In genomic region chr4:2834001-2834921, GRCh38 we compare ENCODE assay signal across 13 cellular contexts. TPM values are rescaled to one million over a fixed set of nuclear protein-coding genes. Genes with fewer than 3 reads are reported as not detected.
A peak's percentile ranks its signal among the peaks of the same experiment; 100 is the strongest.
DNase-seq lines count a peak whose midpoint lies in the region; ATAC-seq, FAIRE-seq and TF ChIP-seq lines count a peak whose summit lies in the region.
"Had no signal": no experiment of that assay in that cellular context is flagged by ENCODE, and none has a peak within 500 bp of the region (broad histone marks: within the 10 kb centered on the region; RNA-seq: fewer than 3 reads in every experiment).

No MANE protein-coding gene starts in this region.

- H3K79me2 ChIP-seq in K562 (ENCODE audit: control insufficient read depth, insufficient read depth, low read length): no peaks in the 10 kb centered on the region
- H3K79me2 ChIP-seq: parathyroid adenoma had no signal

- WGBS in K562 (ENCODE audit: insufficient coverage, low coverage, missing lambda C conversion rate): 83% methylated on average over 11 of the region's 13 CpGs

- FAIRE-seq in K562 (lab: Jason Lieb, UNC): no peak
- no peak for FAIRE-seq in H54 (lab: Jason Lieb, UNC)

- peaks cover 19% of the 10 kb centered on the region for H3K36me3 Mint-ChIP-seq in CD4-positive, alpha-beta T cell (ENCODE audit: low read depth)
- H3K36me3 Mint-ChIP-seq in naive thymus-derived CD8-positive, alpha-beta T cell: peaks cover 0 to 16% (median 0%) of the 10 kb centered on the region in 3 donors

- H3K4me3 ChIP-seq in H7 (ENCODE audit: insufficient read depth, low read depth, low read length) (no peak overlapping the region), K562 (no peak overlapping the region)
- H3K4me3 ChIP-seq: colonic mucosa, tibial nerve had no signal

- no peaks in the 10 kb centered on the region for H3K9me3 ChIP-seq in CD4-positive, alpha-beta T cell (ENCODE audit: control insufficient read depth, low read length)
- no peaks in the 10 kb centered on the region for H3K9me3 ChIP-seq in K562 (replicated peaks; ENCODE audit: control insufficient read depth, insufficient read depth, low read depth, low read length)
- H3K9me3 ChIP-seq: colonic mucosa, tibial nerve had no signal

- no peak for TF ChIP-seq EP300 in K562 (IDR thresholded peaks at IDR 0.05; ENCODE audit: low read length)

- DNase-seq in CD4-positive, alpha-beta T cell: no peak
- peak; percentile 37 for DNase-seq in H7
- DNase-seq in K562 (ENCODE audit: extremely low read depth in 1 of 4, low spot score in 3 of 4): no peak
- peak in 2 of 10 donors; percentile 3 to 16 for DNase-seq in naive thymus-derived CD8-positive, alpha-beta T cell
- DNase-seq in H54 (ENCODE audit: insufficient read length, low spot score): no peak
- no peak for DNase-seq in stimulated activated CD8-positive, alpha-beta memory T cell treated with anti-CD3 and anti-CD28 coated beads, Interleukin-4, amount 100 ng/mL, for 48 hours
- DNase-seq in amygdala (lab: John Stamatoyannopoulos, UW): no peak
- DNase-seq: colonic mucosa, kidney glomerular epithelial cell, NCI-H1105 had no signal

- no peaks in the 10 kb centered on the region for H3K27me3 ChIP-seq in CD4-positive, alpha-beta T cell (ENCODE audit: control insufficient read depth, insufficient read depth, low read length)
- H3K27me3 ChIP-seq in H7 (ENCODE audit: control insufficient read depth, insufficient read depth, low read length) (no peaks in the 10 kb centered on the region), K562 (ENCODE audit: control insufficient read depth in 2 of 2, insufficient read depth in 2 of 2, low read length in 2 of 2) (no peaks in the 10 kb centered on the region)
- H3K27me3 ChIP-seq: colonic mucosa, tibial nerve had no signal

- H3K9me1 ChIP-seq in K562 (ENCODE audit: control insufficient read depth, insufficient read depth, low read length): no peaks in the 10 kb centered on the region

- no peak for TF ChIP-seq POLR2A in K562 (conservative IDR thresholded peaks at IDR 0.05)
- TF ChIP-seq POLR2A in H54 (IDR thresholded peaks at IDR 0.05; ENCODE audit: low read depth, low read length): no peak

- H3K27ac ChIP-seq in CD4-positive, alpha-beta T cell (ENCODE audit: low read depth, low read length): peak overlapping the region; percentile 37
- H3K27ac ChIP-seq in K562 (ENCODE audit: extremely low read depth, low read depth, low read length): no peak overlapping the region
- H3K27ac ChIP-seq: colonic mucosa, parathyroid adenoma had no signal

- no peaks in the 10 kb centered on the region for H4K20me1 ChIP-seq in K562 (replicated peaks; ENCODE audit: control insufficient read depth, insufficient read depth, low read length)

- H3K4me1 Mint-ChIP-seq in CD4-positive, alpha-beta T cell (ENCODE audit: low read depth): peaks cover 39% of the 10 kb centered on the region
- peaks cover 18 to 68% (median 46%) of the 10 kb centered on the region in 4 donors for H3K4me1 Mint-ChIP-seq in naive thymus-derived CD8-positive, alpha-beta T cell

- peaks cover 14% of the 10 kb centered on the region for H3K36me3 ChIP-seq in H7 (replicated peaks; ENCODE audit: control insufficient read depth, insufficient read depth, low read length)
- H3K36me3 ChIP-seq in K562 (ENCODE audit: control insufficient read depth, insufficient read depth, low read length): no peaks in the 10 kb centered on the region

- CTCF ChIA-PET in CD4-positive, alpha-beta T cell (lab: Charles Lee): no interaction called here
- CTCF ChIA-PET in K562 (lab: Yijun Ruan, JAX; ENCODE audit: low intra/inter-chr PET ratio): no interaction called here

- no TSS peak for BruUV-seq in K562 (replicated peaks; lab: Mats Ljungman, UMichigan)

- peak overlapping the region; percentile 38 for H3K4me3 Mint-ChIP-seq in CD4-positive, alpha-beta T cell
- peak overlapping the region in 7 of 10 donors; percentile 6 to 78 (median 61) for H3K4me3 Mint-ChIP-seq in naive thymus-derived CD8-positive, alpha-beta T cell

- POLR2A ChIA-PET in CD4-positive, alpha-beta T cell (lab: Charles Lee): interaction anchor here (0.6 to 2.1 kb wide), 5 partner anchors 16 to 101 kb away, joined by 3 to 6 read pairs (median 4); no protein-coding TSS in a partner anchor
- POLR2A ChIA-PET in K562 (lab: Yijun Ruan, JAX): interaction anchor here (0.6 to 1.1 kb wide), 3 partner anchors 9 to 964 kb away, joined by 3 to 4 read pairs (median 4); no protein-coding TSS in a partner anchor
- POLR2A ChIA-PET in naive thymus-derived CD8-positive, alpha-beta T cell (lab: Charles Lee): interaction anchor here (0.6 to 6.4 kb wide), 6 partner anchors 9 to 89 kb away, joined by 3 to 62 read pairs (median 4); partner anchors contain the start of gene ADD1

- no peak for TF ChIP-seq CTCF in CD4-positive, alpha-beta T cell (IDR thresholded peaks at IDR 0.05)
- no peak for TF ChIP-seq CTCF in K562 (IDR thresholded peaks at IDR 0.05 in 2 of 3, conservative IDR thresholded peaks at IDR 0.05 in 1 of 3; ENCODE audit: insufficient read depth in 2 of 3, low read depth in 1 of 3, low read length in 3 of 3)

- no peak overlapping the region for H3K9ac ChIP-seq in K562 (ENCODE audit: insufficient read depth in 1 of 2, low read depth in 2 of 2, low read length in 2 of 2)
- H3K9ac ChIP-seq: parathyroid adenoma had no signal

- H3K4me1 ChIP-seq in K562 (replicated peaks in 1 of 2; ENCODE audit: control insufficient read depth in 2 of 2, insufficient read depth in 2 of 2, low read length in 2 of 2): peaks cover 6 to 65% of the 10 kb centered on the region in 2 experiments; a peak in 3 of 5 replicates
- H3K4me1 ChIP-seq: colonic mucosa, parathyroid adenoma had no signal

- intact Hi-C loops in CD4-positive, alpha-beta T cell (cut with DNase I, micrococcal nuclease): no loop called here
- intact Hi-C loops in K562 (cut with micrococcal nuclease): no loop called here

- no peak overlapping the region for H3K4me2 ChIP-seq in K562 (ENCODE audit: insufficient read depth, low read length)

- H3K27ac Mint-ChIP-seq in CD4-positive, alpha-beta T cell: peak overlapping the region; percentile 80
- peak overlapping the region in 9 of 10 donors; percentile 38 to 92 (median 88) for H3K27ac Mint-ChIP-seq in naive thymus-derived CD8-positive, alpha-beta T cell

- H2AFZ ChIP-seq in K562 (ENCODE audit: low read depth, low read length): no peak overlapping the region
- H2AFZ ChIP-seq: parathyroid adenoma had no signal

- ATAC-seq in CD4-positive, alpha-beta T cell (ENCODE audit: poor library complexity): no peak
- peak; percentile 9 for ATAC-seq in K562
- no peak for ATAC-seq in naive thymus-derived CD8-positive, alpha-beta T cell
- ATAC-seq in GM21717 (IDR thresholded peaks at IDR 0.05; ENCODE audit: unreplicated experiment): no peak

- no peaks in the 10 kb centered on the region for H3K27me3 Mint-ChIP-seq in CD4-positive, alpha-beta T cell
- H3K27me3 Mint-ChIP-seq in naive thymus-derived CD8-positive, alpha-beta T cell: no peaks in the 10 kb centered on the region

- TF ChIP-seq RAD21 in K562 (CRISPR knock-in tag; conservative IDR thresholded peaks at IDR 0.05 in 1 of 2, IDR thresholded peaks at IDR 0.05 in 1 of 2): no peak

- in situ Hi-C loops in K562 (cut with MboI): no loop called here

- H3K9me3 Mint-ChIP-seq in CD4-positive, alpha-beta T cell: no peaks in the 10 kb centered on the region
- no peaks in the 10 kb centered on the region for H3K9me3 Mint-ChIP-seq in naive thymus-derived CD8-positive, alpha-beta T cell

RNA-seq across cellular contexts. Expression of gene ADD1, which starts 9.4 kb away (rescaled TPM):
- 100 to 1,000 TPM; 153 TPM for total RNA-seq in CD4-positive, alpha-beta T cell
- 201 and 224 TPM in 2 replicates for total RNA-seq in H7 (2014; rRNA removed; shearing (Covaris generic))
- total RNA-seq in K562 (2011; cell fraction: chromatin; rRNA removed; ENCODE audit: low replicate concordance): 289 and 338 TPM in 2 replicates
- 122 and 133 TPM in 2 replicates for total RNA-seq in K562 (2011; cell fraction: nucleolus; rRNA removed)
- 186 and 236 TPM in 2 replicates for total RNA-seq in K562 (2011; cell fraction: nucleoplasm; rRNA removed)
- total RNA-seq in K562 (2014; rRNA removed): 104 and 140 TPM in 2 replicates
- 67.1 and 80.8 TPM in 2 replicates for total RNA-seq in K562 (2014; rRNA removed; fragmentation: Illumina TruSeq; extraction: Trizol)
- 74.0 and 76.9 TPM in 2 replicates for total RNA-seq in K562 (2015; rRNA removed; fragmentation: Illumina TruSeq; extraction: Trizol)
- 145 and 153 TPM in 2 replicates for total RNA-seq in K562 (2021)
- 72.4 and 77.0 TPM in 2 replicates for polyA plus RNA-seq in K562 (2011; rRNA removed)
- 85.9 and 111 TPM in 2 replicates for polyA plus RNA-seq in K562 (2011; cell fraction: cytosol; rRNA removed)
- polyA plus RNA-seq in K562 (2011; cell fraction: nucleus; rRNA removed): 164 and 189 TPM in 2 replicates
- 141 and 159 TPM in 2 replicates for polyA plus RNA-seq in K562 (2012)
- polyA plus RNA-seq in K562 (2014; fragmentation: Illumina TruSeq; extraction: Trizol): 99.7 and 110 TPM in 2 replicates
- polyA plus RNA-seq in K562 (2014; fragmentation: Nextera tagmentation; extraction: Ambion mirVana): 10 to 100 TPM; 17.5 to 20.7 TPM
- 87.7 and 121 TPM in 2 replicates for polyA plus RNA-seq in K562 (2014; rRNA removed)
- polyA minus RNA-seq in K562 (2011; rRNA and poly(A)+ RNA removed): 65.9 and 67.4 TPM in 2 replicates
- 46.7 and 62.1 TPM in 2 replicates for polyA minus RNA-seq in K562 (2011; cell fraction: cytosol; rRNA and poly(A)+ RNA removed)
- 57.5 and 58.6 TPM in 2 replicates for polyA minus RNA-seq in K562 (2011; cell fraction: nucleus; rRNA and poly(A)+ RNA removed)
- total RNA-seq in naive thymus-derived CD8-positive, alpha-beta T cell: 100 to 1,000 TPM; 302 to 309 TPM
- polyA plus RNA-seq in naive thymus-derived CD8-positive, alpha-beta T cell: 100 to 1,000 TPM; 129 to 151 (median 150) TPM

RNA-seq across cellular contexts. Expression of gene SH3BP2, which starts 41.4 kb away (rescaled TPM):
- 10 to 100 TPM; 30.1 to 30.5 TPM for total RNA-seq in CD4-positive, alpha-beta T cell
- total RNA-seq in H7 (2014; rRNA removed; shearing (Covaris generic)): 20.4 and 35.5 TPM in 2 replicates
- total RNA-seq in K562 (2011; cell fraction: chromatin; rRNA removed; ENCODE audit: low replicate concordance): 49.1 and 137 TPM in 2 replicates
- 57.9 and 62.0 TPM in 2 replicates for total RNA-seq in K562 (2011; cell fraction: nucleolus; rRNA removed)
- 59.4 and 93.7 TPM in 2 replicates for total RNA-seq in K562 (2011; cell fraction: nucleoplasm; rRNA removed)
- total RNA-seq in K562 (2014; rRNA removed) (9.7 and 15.9 TPM in 2 replicates), K562 (2014; rRNA removed; fragmentation: Illumina TruSeq; extraction: Trizol) (3.7 and 3.9 TPM in 2 replicates), K562 (2015; rRNA removed; fragmentation: Illumina TruSeq; extraction: Trizol) (3.5 and 5.6 TPM in 2 replicates), K562 (2021) (10.8 and 16.0 TPM in 2 replicates)
- polyA plus RNA-seq in K562 (2011; rRNA removed) (9.6 and 13.9 TPM in 2 replicates), K562 (2014; fragmentation: Illumina TruSeq; extraction: Trizol) (5.1 and 10.9 TPM in 2 replicates), K562 (2014; fragmentation: Nextera tagmentation; extraction: Ambion mirVana) (under 1 TPM; 0.34 to 0.72 TPM), K562 (2014; rRNA removed) (14.2 and 17.6 TPM in 2 replicates)
- polyA plus RNA-seq in K562 (2011; cell fraction: cytosol; rRNA removed): 10.6 and 10.7 TPM in 2 replicates
- polyA plus RNA-seq in K562 (2011; cell fraction: nucleus; rRNA removed): 88.6 and 117 TPM in 2 replicates
- 4.4 and 18.7 TPM in 2 replicates for polyA plus RNA-seq in K562 (2012)
- polyA minus RNA-seq in K562 (2011; rRNA and poly(A)+ RNA removed): 18.0 and 41.6 TPM in 2 replicates
- 5.7 and 10.8 TPM in 2 replicates for polyA minus RNA-seq in K562 (2011; cell fraction: cytosol; rRNA and poly(A)+ RNA removed)
- 26.8 and 33.3 TPM in 2 replicates for polyA minus RNA-seq in K562 (2011; cell fraction: nucleus; rRNA and poly(A)+ RNA removed)
- 10 to 100 TPM; 27.8 to 28.3 TPM for total RNA-seq in naive thymus-derived CD8-positive, alpha-beta T cell
- 10 to 100 TPM in 1 of 3 donors, 1 to 10 TPM in 2; 4.8 to 10.8 (median 5.4) TPM for polyA plus RNA-seq in naive thymus-derived CD8-positive, alpha-beta T cell
